Comparison of ENCODE assay signal across 20 cellular contexts in genomic region chr17:5002121-5002788, GRCh38. TPM values are rescaled to one million over a fixed set of nuclear protein-coding genes. Genes with fewer than 3 reads are reported as not detected.
DNase-seq lines count a peak whose midpoint lies in the region; ATAC-seq, FAIRE-seq and TF ChIP-seq lines count a peak whose summit lies in the region.
"Had no signal": no experiment of that assay in that cellular context is flagged by ENCODE, and none has a peak within 500 bp of the region (broad histone marks: within the 10 kb centered on the region; RNA-seq: fewer than 3 reads in every experiment).

No MANE protein-coding gene starts in this region.

- H3K9ac ChIP-seq in parathyroid adenoma (no peak overlapping the region), PC-3 (ENCODE audit: low read length) (no peak overlapping the region)
- H3K9ac ChIP-seq: BLaER1 had no signal

- CTCF ChIA-PET in activated naive CD4-positive, alpha-beta T cell treated with anti-CD3 and anti-CD28 coated beads, Interleukin-2, amount 10 ng/mL, durations not matched to agents 7 days and 5 days (lab: Charles Lee), result interaction anchor here (1.0 kb wide), 1 partner anchor 29 kb away, joined by 3 read pairs; no protein-coding TSS in a partner anchor
- CTCF ChIA-PET in PC-3 (lab: Charles Lee), result no interaction called here

- no peaks in the 10 kb centered on the region for H3K9me2 ChIP-seq in PC-3 (replicated peaks; ENCODE audit: low read length)

- H3K4me1 ChIP-seq in parathyroid adenoma (no peaks in the 10 kb centered on the region), stomach (peaks cover 20 to 27% (median 24%) of the 10 kb centered on the region in 4 donors), PC-3 (ENCODE audit: insufficient read depth, low read length) (0 out of 2 replicates have a peak, but pooled peaks cover 9% of the 10 kb centered on the region)

- FAIRE-seq in GM19239 (lab: Jason Lieb, UNC), result no peak
- FAIRE-seq: H1, HepG2 had no signal

- H3F3A ChIP-seq in PC-3 (ENCODE audit: low read length, unreplicated experiment), result no peaks in the 10 kb centered on the region

- H3K4me3 Mint-ChIP-seq in activated naive CD4-positive, alpha-beta T cell treated with anti-CD3 and anti-CD28 coated beads, Interleukin-2, amount 10 ng/mL, durations not matched to agents 7 days and 5 days, result no peak overlapping the region
- peak overlapping the region in 2 of 3 experiments; percentile 46 to 60 for H3K4me3 Mint-ChIP-seq in nephron

- ATAC-seq in PC-3, result no peak
- ATAC-seq: HepG2 had no signal

- no peak overlapping the region for H3K27ac ChIP-seq in parathyroid adenoma
- no peak overlapping the region for H3K27ac ChIP-seq in stomach
- no peak overlapping the region for H3K27ac ChIP-seq in PC-3 (ENCODE audit: low read length)
- H3K27ac ChIP-seq: 22Rv1, BLaER1 had no signal

- H3K27me3 ChIP-seq in parathyroid adenoma (ENCODE audit: control insufficient read depth, insufficient read depth, low read length), result no peaks in the 10 kb centered on the region
- H3K27me3 ChIP-seq in stomach, result no peaks in the 10 kb centered on the region
- no peaks in the 10 kb centered on the region for H3K27me3 ChIP-seq in PC-3 (ENCODE audit: low read length)
- H3K27me3 ChIP-seq: BLaER1 had no signal

- intact Hi-C loops in stomach (cut with DNase I; ENCODE audit: low total_unique reads), result no loop called here
- intact Hi-C loops in PC-3 (cut with micrococcal nuclease), result no loop called here

- BruUV-seq in PC-3 (replicated peaks; lab: Mats Ljungman, UMichigan), result no TSS peak

- H3K27me3 Mint-ChIP-seq in activated naive CD4-positive, alpha-beta T cell treated with anti-CD3 and anti-CD28 coated beads, Interleukin-2, amount 10 ng/mL, durations not matched to agents 7 days and 5 days, result no peaks in the 10 kb centered on the region
- no peaks in the 10 kb centered on the region for H3K27me3 Mint-ChIP-seq in nephron (ENCODE audit: low read depth)
- H3K27me3 Mint-ChIP-seq: CD8-positive, alpha-beta memory T cell had no signal

- H4K20me1 ChIP-seq in PC-3 (ENCODE audit: low read length), result no peaks in the 10 kb centered on the region

- H3K79me2 ChIP-seq in parathyroid adenoma (no peaks in the 10 kb centered on the region), PC-3 (ENCODE audit: low read length) (peaks cover 27% of the 10 kb centered on the region)

- TF ChIP-seq POLR2A in stomach (IDR thresholded peaks at IDR 0.05), result no peak

- DNase-seq in activated naive CD4-positive, alpha-beta T cell treated with anti-CD3 and anti-CD28 coated beads, Interleukin-2, amount 10 ng/mL, durations not matched to agents 7 days and 5 days, result no peak
- DNase-seq in activated naive CD4-positive, alpha-beta T cell (lab: John Stamatoyannopoulos, UW), result no peak
- DNase-seq in ACHN (no peak), stomach (no peak), GM19239 (ENCODE audit: insufficient read length, low spot score) (no peak), PC-3 (no peak)
- DNase-seq: AML-193, Caco-2, DND-41, GF-D8 had no signal

- POLR2A ChIA-PET in PC-3 (lab: Charles Lee; ENCODE audit: unreplicated experiment), result no interaction called here

- no peak overlapping the region for H2AFZ ChIP-seq in parathyroid adenoma
- H2AFZ ChIP-seq in PC-3 (ENCODE audit: low read length), result no peak overlapping the region

- WGBS in stomach, 5 donors, result 91 to 94% (median 93%) methylated on average over 20 of the region's 20 CpGs

- H3K4me1 Mint-ChIP-seq in activated naive CD4-positive, alpha-beta T cell treated with anti-CD3 and anti-CD28 coated beads, Interleukin-2, amount 10 ng/mL, durations not matched to agents 7 days and 5 days, result peaks cover 18% of the 10 kb centered on the region
- H3K4me1 Mint-ChIP-seq in nephron, result peaks cover 18% of the 10 kb centered on the region

- H3K4me3 ChIP-seq in parathyroid adenoma (ENCODE audit: low read depth, low read length) (peak overlapping the region; percentile 7), stomach (no peak overlapping the region), PC-3 (ENCODE audit: low read length) (no peak overlapping the region)
- H3K4me3 ChIP-seq: BLaER1, HAP-1 had no signal

- in situ Hi-C loops in ACHN (cut with HindIII; ENCODE audit: low pct_ligation_motif_present, low pct_unique_long_range_greater_than_20kb, low sequenced_read_pairs), result no loop called here

- H3K4me2 ChIP-seq in parathyroid adenoma (ENCODE audit: low read length) (peak overlapping the region; percentile 43), PC-3 (ENCODE audit: low read length) (no peak overlapping the region)
- H3K4me2 ChIP-seq: BLaER1 had no signal

- H3K36me3 ChIP-seq in parathyroid adenoma (ENCODE audit: control insufficient read depth, insufficient read depth, low read length), result no peaks in the 10 kb centered on the region
- peaks cover 64 to 69% (median 68%) of the 10 kb centered on the region in 4 donors for H3K36me3 ChIP-seq in stomach
- H3K36me3 ChIP-seq in PC-3 (ENCODE audit: low read depth, low read length), result peaks cover 9% of the 10 kb centered on the region

- H3K9me3 ChIP-seq in parathyroid adenoma (ENCODE audit: control insufficient read depth, low read length) (no peaks in the 10 kb centered on the region), stomach (no peaks in the 10 kb centered on the region), PC-3 (ENCODE audit: low read length) (no peaks in the 10 kb centered on the region)
- H3K9me3 ChIP-seq: BLaER1, Caco-2, HAP-1 had no signal

- no peaks in the 10 kb centered on the region for H3K9me3 Mint-ChIP-seq in activated naive CD4-positive, alpha-beta T cell treated with anti-CD3 and anti-CD28 coated beads, Interleukin-2, amount 10 ng/mL, durations not matched to agents 7 days and 5 days
- no peaks in the 10 kb centered on the region for H3K9me3 Mint-ChIP-seq in nephron
- H3K9me3 Mint-ChIP-seq: CD8-positive, alpha-beta memory T cell had no signal

- peaks cover 53% of the 10 kb centered on the region for H3K36me3 Mint-ChIP-seq in activated naive CD4-positive, alpha-beta T cell treated with anti-CD3 and anti-CD28 coated beads, Interleukin-2, amount 10 ng/mL, durations not matched to agents 7 days and 5 days
- peaks cover 53% of the 10 kb centered on the region for H3K36me3 Mint-ChIP-seq in nephron (ENCODE audit: low read depth)

- peak overlapping the region; percentile 19 for H3K27ac Mint-ChIP-seq in activated naive CD4-positive, alpha-beta T cell treated with anti-CD3 and anti-CD28 coated beads, Interleukin-2, amount 10 ng/mL, durations not matched to agents 7 days and 5 days
- H3K27ac Mint-ChIP-seq in nephron, result no peak overlapping the region

- no peak for TF ChIP-seq CTCF in nephron (IDR thresholded peaks at IDR 0.05; ENCODE audit: unreplicated experiment in 3 of 3)
- no peak for TF ChIP-seq CTCF in parathyroid adenoma (IDR thresholded peaks at IDR 0.05)
- TF ChIP-seq CTCF in stomach (IDR thresholded peaks at IDR 0.05), result no peak
- no peak for TF ChIP-seq CTCF in PC-3 (conservative IDR thresholded peaks at IDR 0.05; ENCODE audit: low read depth, low read length)

- TF ChIP-seq EP300 in stomach (IDR thresholded peaks at IDR 0.05), result no peak

RNA-seq across cellular contexts. Expression of gene KIF1C, which starts 4.5 kb away (rescaled TPM):
- total RNA-seq in stomach, result 100 to 1,000 TPM in 2 of 5 donors, 10 to 100 TPM in 3; 47.5 to 334 (median 94.8) TPM
- 100 to 1,000 TPM in 1 of 3 donors, 10 to 100 TPM in 2; 33.4 to 130 (median 70.3) TPM for polyA plus RNA-seq in stomach
- 60.9 and 67.9 TPM in 2 replicates for total RNA-seq in PC-3 (2014; rRNA removed)

RNA-seq across cellular contexts. Expression of gene INCA1, which starts 4.9 kb away (rescaled TPM):
- total RNA-seq in stomach (1 to 10 TPM in 2 of 5 donors, not detected in 3; 1.3 to 6.1 TPM), PC-3 (2014; rRNA removed) (not detected in 2 replicates)
- polyA plus RNA-seq in stomach, result 1 to 10 TPM; 1.4 to 2.7 (median 1.6) TPM

RNA-seq across cellular contexts. Expression of gene CAMTA2, which starts 14.8 kb away (rescaled TPM):
- total RNA-seq in stomach, result 100 to 1,000 TPM in 2 of 5 donors, 10 to 100 TPM in 2, 1 to 10 TPM in 1; 8.1 to 202 (median 82.1) TPM
- polyA plus RNA-seq in stomach, result 10 to 100 TPM; 28.0 to 52.7 (median 41.4) TPM
- 6.2 and 27.2 TPM in 2 replicates for total RNA-seq in PC-3 (2014; rRNA removed)

RNA-seq across cellular contexts. Expression of gene SLC52A1, which starts 33.0 kb away (rescaled TPM):
- total RNA-seq in stomach (not detected), PC-3 (2014; rRNA removed) (not detected in 2 replicates)
- 1 to 10 TPM in 1 of 3 donors, not detected in 2; 1.0 TPM for polyA plus RNA-seq in stomach
- total RNA-seq: A673, Caco-2, HT1080 had no signal

RNA-seq across cellular contexts. Expression of gene SPAG7, which starts 34.6 kb away (rescaled TPM):
- 100 to 1,000 TPM in 1 of 5 donors, 10 to 100 TPM in 4; 17.5 to 133 (median 51.8) TPM for total RNA-seq in stomach
- polyA plus RNA-seq in stomach, result 10 to 100 TPM; 76.4 to 85.8 (median 78.5) TPM
- total RNA-seq in PC-3 (2014; rRNA removed), result 44.1 and 48.4 TPM in 2 replicates
